Comparison of ENCODE assay signal across 11 cellular contexts in the genomic region with DNA sequence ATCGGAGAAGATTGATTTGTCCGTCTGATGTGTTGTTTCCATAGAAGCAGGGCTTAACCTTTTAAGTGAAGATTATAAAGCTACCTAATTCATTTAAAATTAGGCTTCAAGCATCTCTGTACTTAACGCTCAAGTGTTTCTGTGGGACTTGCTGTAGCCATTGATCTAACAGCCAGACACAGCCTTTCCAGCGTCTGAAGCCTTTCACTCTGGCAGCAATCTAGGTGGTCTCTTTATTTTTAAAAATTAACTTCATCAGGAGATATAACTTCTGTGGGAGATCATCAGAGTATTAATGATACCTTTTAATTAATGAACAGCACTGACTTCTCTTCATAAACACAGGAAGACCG.
DNase-seq lines count a peak whose midpoint lies in the region; ATAC-seq and TF ChIP-seq lines count a peak whose summit lies in the region.
"Had no signal": no experiment of that assay in that cellular context is flagged by ENCODE, and none has a peak within 500 bp of the region (broad histone marks: within the 10 kb centered on the region; RNA-seq: fewer than 3 reads in every experiment).

No MANE protein-coding gene starts in this region.

- no peaks in the 10 kb centered on the region for H3K9me3 ChIP-seq in CD4-positive, alpha-beta T cell (ENCODE audit: control insufficient read depth, low read length)
- H3K9me3 ChIP-seq in mammary epithelial cell (replicated peaks; ENCODE audit: insufficient read depth, low read length) = no peaks in the 10 kb centered on the region
- no peaks in the 10 kb centered on the region for H3K9me3 ChIP-seq in neural progenitor cell (ENCODE audit: low read depth)
- H3K9me3 ChIP-seq: gastroesophageal sphincter, transverse colon had no signal

- H3F3A ChIP-seq in neural progenitor cell (ENCODE audit: low read depth) = peaks cover 8% of the 10 kb centered on the region

- peaks cover 76% of the 10 kb centered on the region for H3K27me3 Mint-ChIP-seq in CD4-positive, alpha-beta T cell
- H3K27me3 Mint-ChIP-seq in neural progenitor cell (ENCODE audit: insufficient read depth, low read depth) = peaks cover 7% of the 10 kb centered on the region

- H3K4me3 ChIP-seq in mammary epithelial cell (replicated peaks in 1 of 3; ENCODE audit: insufficient read depth in 1 of 3, low read depth in 2 of 3, low read length in 3 of 3) (peak overlapping the region in 1 of 3 experiments; percentile 35), neural progenitor cell (no peak overlapping the region), brain microvascular endothelial cell (ENCODE audit: low read depth, low read length) (no peak overlapping the region)

- H3K27ac Mint-ChIP-seq in CD4-positive, alpha-beta T cell = no peak overlapping the region
- no peak overlapping the region for H3K27ac Mint-ChIP-seq in neural progenitor cell

- H3K27me3 ChIP-seq in CD4-positive, alpha-beta T cell (ENCODE audit: control insufficient read depth, insufficient read depth, low read length) = peaks cover 35% of the 10 kb centered on the region
- H3K27me3 ChIP-seq in mammary epithelial cell (ENCODE audit: insufficient read depth, low read length) (peaks cover 3% of the 10 kb centered on the region), neural progenitor cell (peaks cover 43% of the 10 kb centered on the region), brain microvascular endothelial cell (replicated peaks) (peaks cover 19% of the 10 kb centered on the region)

- H3K4me2 ChIP-seq in mammary epithelial cell (ENCODE audit: insufficient read depth, low read depth, low read length) (peak overlapping the region; percentile 83), neural progenitor cell (peak overlapping the region; percentile 90)

- peak; percentile 24 for TF ChIP-seq CTCF in CD4-positive, alpha-beta T cell (IDR thresholded peaks at IDR 0.05)
- no peak for TF ChIP-seq CTCF in mammary epithelial cell (conservative IDR thresholded peaks at IDR 0.05 in 1 of 2, IDR thresholded peaks at IDR 0.05 in 1 of 2; ENCODE audit: extremely low read depth in 1 of 2, insufficient read depth in 1 of 2, low read depth in 1 of 2, low read length in 2 of 2)
- TF ChIP-seq CTCF in neural progenitor cell (IDR thresholded peaks at IDR 0.05) = no peak
- no peak for TF ChIP-seq CTCF in brain microvascular endothelial cell (IDR thresholded peaks at IDR 0.05; ENCODE audit: low read depth, low read length, missing control alignments)

- in situ Hi-C loops in mammary epithelial cell (cut with MboI; ENCODE audit: low sequenced_read_pairs in 2 of 2) (no loop called here), brain microvascular endothelial cell (cut with HindIII; ENCODE audit: low pct_ligation_motif_present, low sequenced_read_pairs) (no loop called here)

- H3K9me3 Mint-ChIP-seq in CD4-positive, alpha-beta T cell = no peaks in the 10 kb centered on the region
- H3K9me3 Mint-ChIP-seq in neural progenitor cell = no peaks in the 10 kb centered on the region

- H3K4me1 ChIP-seq in mammary epithelial cell (ENCODE audit: insufficient read depth, low read length) (peaks cover 13% of the 10 kb centered on the region), neural progenitor cell (peaks cover 6% of the 10 kb centered on the region)

- no peaks in the 10 kb centered on the region for H3K36me3 Mint-ChIP-seq in CD4-positive, alpha-beta T cell (ENCODE audit: low read depth)
- peaks cover 1% of the 10 kb centered on the region for H3K36me3 Mint-ChIP-seq in neural progenitor cell

- H3K9ac ChIP-seq in mammary epithelial cell (ENCODE audit: insufficient read depth, low read length) (no peak overlapping the region), neural progenitor cell (no peak overlapping the region)

- H3K79me2 ChIP-seq in mammary epithelial cell (ENCODE audit: insufficient read depth, low read length) = no peaks in the 10 kb centered on the region
- H3K79me2 ChIP-seq in neural progenitor cell (ENCODE audit: low read depth) = no peaks in the 10 kb centered on the region

- H3K36me3 ChIP-seq in mammary epithelial cell (ENCODE audit: insufficient read depth, low read length) (no peaks in the 10 kb centered on the region), neural progenitor cell (no peaks in the 10 kb centered on the region), brain microvascular endothelial cell (replicated peaks) (no peaks in the 10 kb centered on the region)
- H3K36me3 ChIP-seq: transverse colon had no signal

- no TSS peak for BruUV-seq in mammary epithelial cell (replicated peaks; lab: Mats Ljungman, UMichigan)

- CTCF ChIA-PET in CD4-positive, alpha-beta T cell (lab: Charles Lee) = interaction anchor here (1.3 to 2.0 kb wide), 4 partner anchors 13 to 139 kb away, joined by 4 to 20 read pairs (median 5); no protein-coding TSS in a partner anchor
- CTCF ChIA-PET in mammary epithelial cell (lab: Charles Lee; ENCODE audit: low non-redundant PET) = interaction anchor here (0.7 to 0.8 kb wide), 3 partner anchors 8 to 26 kb away, joined by 3 to 5 read pairs (median 4); no protein-coding TSS in a partner anchor

- dilution Hi-C loops in mammary epithelial cell (cut with HindIII; ENCODE audit: low sequenced_read_pairs) = no loop called here

- H4K20me1 ChIP-seq in mammary epithelial cell (ENCODE audit: insufficient read depth, low read length) (no peaks in the 10 kb centered on the region), neural progenitor cell (ENCODE audit: low read depth) (no peaks in the 10 kb centered on the region)

- POLR2A ChIA-PET in CD4-positive, alpha-beta T cell (lab: Charles Lee) = interaction anchor here (1.0 to 1.3 kb wide), 2 partner anchors 92 to 138 kb away, joined by 3 to 5 read pairs; no protein-coding TSS in a partner anchor

- WGBS in mammary epithelial cell (ENCODE audit: low coverage, missing lambda C conversion rate) = 24% methylated on average over 5 of the region's 5 CpGs

- intact Hi-C loops in CD4-positive, alpha-beta T cell (cut with DNase I, micrococcal nuclease) = loop anchor here (1.0 to 5.0 kb wide), 3 partner anchors 68 to 279 kb away; partner anchors contain the start of gene MCM10 (in 2 of the 2)
- intact Hi-C loops in mammary epithelial cell (cut with micrococcal nuclease) = loop anchor here (1.0 to 2.0 kb wide), 2 partner anchors 26 to 68 kb away; no protein-coding TSS in a partner anchor

- no peak overlapping the region for H3K27ac ChIP-seq in CD4-positive, alpha-beta T cell (ENCODE audit: low read depth, low read length)
- H3K27ac ChIP-seq in mammary epithelial cell (ENCODE audit: insufficient read depth, low read depth, low read length) = no peak overlapping the region
- no peak overlapping the region for H3K27ac ChIP-seq in neural progenitor cell
- no peak overlapping the region for H3K27ac ChIP-seq in brain microvascular endothelial cell
- H3K27ac ChIP-seq: gastroesophageal sphincter, transverse colon had no signal

- H3K4me1 Mint-ChIP-seq in CD4-positive, alpha-beta T cell (ENCODE audit: low read depth) = peaks cover 12% of the 10 kb centered on the region
- peaks cover 23% of the 10 kb centered on the region for H3K4me1 Mint-ChIP-seq in neural progenitor cell

- no peak for ATAC-seq in CD4-positive, alpha-beta T cell (ENCODE audit: poor library complexity)

- DNase-seq in CD4-positive, alpha-beta T cell = no peak
- DNase-seq in NCI-H524 treated with DMSO at 0.1 percent for 48 hours (lab: John Stamatoyannopoulos, UW) (peak; percentile 45), mammary epithelial cell (no peak), neural progenitor cell (ENCODE audit: low spot score) (no peak), brain microvascular endothelial cell (no peak), RPMI8226 (no peak), NCI-H69 (lab: John Stamatoyannopoulos, UW) (no peak)
- DNase-seq in activated CD4-positive, CD25-positive, alpha-beta regulatory T cell treated with anti-CD3 and anti-CD28 coated beads, Interleukin-2, amount 50 U/mL, for 72 hours = no peak
- DNase-seq: NCI-H1048 had no signal

- H3K4me3 Mint-ChIP-seq in CD4-positive, alpha-beta T cell = peak overlapping the region; percentile 67
- H3K4me3 Mint-ChIP-seq in neural progenitor cell = peak overlapping the region; percentile 60

- peak overlapping the region; percentile 83 for H2AFZ ChIP-seq in mammary epithelial cell (ENCODE audit: low read depth, low read length)
- peak overlapping the region; percentile 89 for H2AFZ ChIP-seq in neural progenitor cell (replicated peaks)
